18 cellular contexts compared by ENCODE assay signal in genomic region chr18:77038182-77038581, GRCh38.
A peak's percentile ranks its signal among the peaks of the same experiment; 100 is the strongest.
DNase-seq lines count a peak whose midpoint lies in the region; ATAC-seq lines count a peak whose summit lies in the region.
"Had no signal": no experiment of that assay in that cellular context is flagged by ENCODE, and none has a peak within 500 bp of the region (broad histone marks: within the 10 kb centered on the region; RNA-seq: fewer than 3 reads in every experiment).

No MANE protein-coding gene starts in this region.

- H3K27me3 Mint-ChIP-seq in CD8-positive, alpha-beta memory T cell: no peaks in the 10 kb centered on the region
- no peaks in the 10 kb centered on the region for H3K27me3 Mint-ChIP-seq in central memory CD8-positive, alpha-beta T cell

- H3K4me1 Mint-ChIP-seq in CD8-positive, alpha-beta memory T cell: peaks cover 64 to 81% (median 77%) of the 10 kb centered on the region in 3 donors
- peaks cover 55% of the 10 kb centered on the region for H3K4me1 Mint-ChIP-seq in central memory CD8-positive, alpha-beta T cell

- no peak overlapping the region for H4K91ac ChIP-seq in mesenchymal stem cell (ENCODE audit: low read length)

- H3K18ac ChIP-seq in mesenchymal stem cell (ENCODE audit: low read depth in 1 of 2, low read length in 2 of 2): no peak overlapping the region

- peaks cover 32% of the 10 kb centered on the region for H3K4me1 ChIP-seq in CD8-positive, alpha-beta memory T cell (ENCODE audit: insufficient read depth, low read length)
- H3K4me1 ChIP-seq in mesenchymal stem cell (ENCODE audit: control insufficient read depth, insufficient read depth, low read depth, low read length): peaks cover 11% of the 10 kb centered on the region
- H3K4me1 ChIP-seq: Caco-2 had no signal

- no peak overlapping the region for H3K23ac ChIP-seq in mesenchymal stem cell (ENCODE audit: low read length in 2 of 2)

- peak overlapping the region in 5 of 8 donors; percentile 30 to 50 (median 48) for H3K27ac Mint-ChIP-seq in CD8-positive, alpha-beta memory T cell
- H3K27ac Mint-ChIP-seq in central memory CD8-positive, alpha-beta T cell (ENCODE audit: low read depth): no peak overlapping the region
- H3K27ac Mint-ChIP-seq: HFFc6 had no signal

- H3K4me3 ChIP-seq in CD8-positive, alpha-beta memory T cell (ENCODE audit: low read length): no peak overlapping the region
- H3K4me3 ChIP-seq in mesenchymal stem cell (ENCODE audit: insufficient read depth in 1 of 2, low read depth in 1 of 2, low read length in 2 of 2): no peak overlapping the region
- H3K4me3 ChIP-seq: PC-9 had no signal

- no peak overlapping the region for H2BK15ac ChIP-seq in mesenchymal stem cell (ENCODE audit: low read depth, poor library complexity, severe bottlenecking)

- no peak overlapping the region for H2AFZ ChIP-seq in mesenchymal stem cell (ENCODE audit: low read depth, low read length)
- H2AFZ ChIP-seq: PC-9 had no signal

- H2AK5ac ChIP-seq in mesenchymal stem cell (ENCODE audit: low read length, severe bottlenecking): peak overlapping the region; percentile 41

- H3K27ac ChIP-seq in CD8-positive, alpha-beta memory T cell (ENCODE audit: low read depth, low read length): no peak overlapping the region
- H3K27ac ChIP-seq in mesenchymal stem cell (ENCODE audit: low read length, poor library complexity, severe bottlenecking): no peak overlapping the region
- H3K27ac ChIP-seq: C4-2B, KMS-11, PC-9 had no signal

- DNase-seq in CD8-positive, alpha-beta memory T cell: no peak
- DNase-seq in central memory CD8-positive, alpha-beta T cell (ENCODE audit: low spot score in 2 of 2): no peak
- DNase-seq in mesenchymal stem cell (no peak), superior temporal gyrus (ENCODE audit: extremely low spot score) (peak; percentile 66), retina (no peak)
- DNase-seq: Caco-2, DMS53, HFFc6, NCI-H1048, NCI-H1436 treated with DMSO at 0.1 percent for 48 hours, NCI-H2029 treated with DMSO at 0.1 percent for 48 hours, NCI-H2171 treated with DMSO at 0.1 percent for 48 hours, NCI-H774, PC-9 had no signal

- H2BK5ac ChIP-seq in mesenchymal stem cell (ENCODE audit: low read depth, low read length, poor library complexity, severe bottlenecking): no peak overlapping the region

- ATAC-seq in central memory CD8-positive, alpha-beta T cell (replicated peaks; ENCODE audit: extremely low read depth, poor library complexity, severe bottlenecking): no peak
- ATAC-seq in GM21423 (IDR thresholded peaks at IDR 0.05; ENCODE audit: unreplicated experiment): no peak
- no peak for ATAC-seq in HG02678 (IDR thresholded peaks at IDR 0.05; ENCODE audit: unreplicated experiment)

- no peaks in the 10 kb centered on the region for H3K9me3 ChIP-seq in CD8-positive, alpha-beta memory T cell (ENCODE audit: low read length)
- H3K9me3 ChIP-seq in mesenchymal stem cell (ENCODE audit: control insufficient read depth, low read length): no peaks in the 10 kb centered on the region
- H3K9me3 ChIP-seq: Caco-2 had no signal

- H3K9me3 Mint-ChIP-seq in CD8-positive, alpha-beta memory T cell: no peaks in the 10 kb centered on the region
- H3K9me3 Mint-ChIP-seq in central memory CD8-positive, alpha-beta T cell: no peaks in the 10 kb centered on the region
- H3K9me3 Mint-ChIP-seq: HFFc6 had no signal

- CTCF ChIA-PET in CD8-positive, alpha-beta memory T cell (lab: Charles Lee): no interaction called here

- H3K36me3 ChIP-seq in CD8-positive, alpha-beta memory T cell (ENCODE audit: insufficient read depth, low read length): no peaks in the 10 kb centered on the region
- peaks cover 7 to 10% of the 10 kb centered on the region in 2 experiments for H3K36me3 ChIP-seq in mesenchymal stem cell (ENCODE audit: control insufficient read depth in 1 of 2, insufficient read depth in 2 of 2, low read depth in 1 of 2, low read length in 2 of 2)

- H3K14ac ChIP-seq in mesenchymal stem cell (ENCODE audit: low read length in 2 of 2): no peak overlapping the region

- no peak overlapping the region for H4K8ac ChIP-seq in mesenchymal stem cell (ENCODE audit: low read length)

- no peak overlapping the region for H3K4me2 ChIP-seq in mesenchymal stem cell (ENCODE audit: low read length, poor library complexity, severe bottlenecking)
- H3K4me2 ChIP-seq: KMS-11, PC-9 had no signal

- POLR2A ChIA-PET in CD8-positive, alpha-beta memory T cell (lab: Charles Lee): no interaction called here

- peaks cover 27% of the 10 kb centered on the region for H3K79me1 ChIP-seq in mesenchymal stem cell (replicated peaks; ENCODE audit: low read length, poor library complexity, severe bottlenecking)

- no peak overlapping the region for H2BK12ac ChIP-seq in mesenchymal stem cell (ENCODE audit: low read length in 2 of 2)

- H2BK120ac ChIP-seq in mesenchymal stem cell (ENCODE audit: low read depth, low read length): no peak overlapping the region

- H3K4ac ChIP-seq in mesenchymal stem cell (ENCODE audit: low read depth in 1 of 2, low read length in 2 of 2): no peak overlapping the region

- peaks cover 4 to 60% (median 8%) of the 10 kb centered on the region in 3 donors for H3K36me3 Mint-ChIP-seq in CD8-positive, alpha-beta memory T cell
- H3K36me3 Mint-ChIP-seq in central memory CD8-positive, alpha-beta T cell (ENCODE audit: insufficient read depth): peaks cover 24% of the 10 kb centered on the region

- no peak overlapping the region for H3K9ac ChIP-seq in mesenchymal stem cell (ENCODE audit: low read length)
- H3K9ac ChIP-seq: KMS-11 had no signal

- 82% methylated on average over 2 of the region's 2 CpGs for WGBS in mesenchymal stem cell

- H3K4me3 Mint-ChIP-seq in CD8-positive, alpha-beta memory T cell: peak overlapping the region in 1 of 7 donors; percentile 25
- peak overlapping the region; percentile 20 for H3K4me3 Mint-ChIP-seq in central memory CD8-positive, alpha-beta T cell
- H3K4me3 Mint-ChIP-seq: HFFc6 had no signal

- no peaks in the 10 kb centered on the region for H3K27me3 ChIP-seq in CD8-positive, alpha-beta memory T cell (ENCODE audit: insufficient read depth, low read length, poor library complexity, severe bottlenecking)
- no peaks in the 10 kb centered on the region for H3K27me3 ChIP-seq in mesenchymal stem cell (ENCODE audit: control insufficient read depth in 1 of 2, insufficient read depth in 1 of 2, low read length in 2 of 2)
